ENCODE assay signal across 1 cellular context in genomic region chr15:90191795-90192494, GRCh38.
TF ChIP-seq lines count a peak whose summit lies in the region.

No MANE protein-coding gene starts in this region.

TF ChIP-seq in GM12878, 131 proteins besides CTCF, POLR2A, EP300 and RAD21 (continued from another document):
- TF ChIP-seq ETV6 (conservative IDR thresholded peaks at IDR 0.05 in 1 of 2, IDR thresholded peaks at IDR 0.05 in 1 of 2; ENCODE audit: borderline replicate concordance in 1 of 2, low read depth in 1 of 2), result no peak
TF ChIP-seq in GM12878: peak in this region for 20.
